Comparison of ENCODE assay signal across 2 cellular contexts in the genomic region with DNA sequence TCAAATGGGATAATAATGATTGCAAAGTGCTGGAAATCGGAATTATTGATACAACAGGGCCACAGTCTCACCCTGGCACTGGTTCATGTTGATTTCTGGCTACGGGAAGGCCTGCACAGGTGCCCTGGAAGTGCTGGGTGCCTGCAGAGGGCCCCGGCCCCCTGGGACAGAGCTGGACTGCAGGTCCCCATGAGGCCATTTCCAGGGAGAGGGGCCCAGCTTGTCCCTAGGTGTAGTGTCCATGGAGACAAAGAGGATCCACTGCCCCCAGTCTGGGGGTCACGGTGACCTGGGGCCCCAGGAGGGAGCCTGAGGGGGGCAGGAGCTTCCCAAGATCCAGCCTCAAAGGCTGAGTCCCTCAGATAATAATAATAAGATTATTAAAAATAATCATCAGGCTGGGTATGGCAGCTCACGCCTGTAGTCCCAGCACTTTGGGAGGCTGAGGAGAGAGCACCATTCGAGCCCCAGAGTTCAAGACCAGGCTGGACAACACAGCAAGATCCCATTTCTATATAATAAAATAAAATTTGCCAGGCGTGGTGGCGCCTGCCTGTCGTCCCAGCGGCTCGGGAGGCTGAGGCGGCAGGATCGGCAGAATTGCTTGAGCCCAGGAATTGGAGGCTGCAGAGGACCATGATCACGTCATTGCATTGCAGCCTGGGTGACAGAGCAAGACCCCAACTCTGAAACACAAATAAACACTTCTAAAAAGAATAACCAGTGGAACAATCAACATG.
TF ChIP-seq lines count a peak whose summit lies in the region.

No MANE protein-coding gene starts in this region.

TF ChIP-seq in SK-N-SH, 30 proteins besides CTCF, POLR2A, EP300 and RAD21 (continued from another document):
- TF ChIP-seq REST (IDR thresholded peaks at IDR 0.05; ENCODE audit: low read depth, low read length) (no peak), TCF12 (IDR thresholded peaks at IDR 0.05) (no peak), IRF3 (IDR thresholded peaks at IDR 0.05; ENCODE audit: low read depth, low read length) (no peak), GABPA (IDR thresholded peaks at IDR 0.05; ENCODE audit: low read depth) (no peak), TEAD4 (IDR thresholded peaks at IDR 0.05; ENCODE audit: borderline replicate concordance, insufficient read depth) (no peak), NRF1 (IDR thresholded peaks at IDR 0.05; ENCODE audit: low read depth, low read length) (no peak), FOXJ3 (CRISPR knock-in tag; IDR thresholded peaks at IDR 0.05) (no peak), GATA2 (CRISPR knock-in tag; IDR thresholded peaks at IDR 0.05) (no peak)
- TF ChIP-seq, protein P1, sequence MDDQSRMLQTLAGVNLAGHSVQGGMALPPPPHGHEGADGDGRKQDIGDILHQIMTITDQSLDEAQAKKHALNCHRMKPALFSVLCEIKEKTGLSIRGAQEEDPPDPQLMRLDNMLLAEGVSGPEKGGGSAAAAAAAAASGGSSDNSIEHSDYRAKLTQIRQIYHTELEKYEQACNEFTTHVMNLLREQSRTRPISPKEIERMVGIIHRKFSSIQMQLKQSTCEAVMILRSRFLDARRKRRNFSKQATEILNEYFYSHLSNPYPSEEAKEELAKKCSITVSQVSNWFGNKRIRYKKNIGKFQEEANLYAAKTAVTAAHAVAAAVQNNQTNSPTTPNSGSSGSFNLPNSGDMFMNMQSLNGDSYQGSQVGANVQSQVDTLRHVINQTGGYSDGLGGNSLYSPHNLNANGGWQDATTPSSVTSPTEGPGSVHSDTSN (IDR thresholded peaks at IDR 0.05): no peak
- TF ChIP-seq, protein P2, sequence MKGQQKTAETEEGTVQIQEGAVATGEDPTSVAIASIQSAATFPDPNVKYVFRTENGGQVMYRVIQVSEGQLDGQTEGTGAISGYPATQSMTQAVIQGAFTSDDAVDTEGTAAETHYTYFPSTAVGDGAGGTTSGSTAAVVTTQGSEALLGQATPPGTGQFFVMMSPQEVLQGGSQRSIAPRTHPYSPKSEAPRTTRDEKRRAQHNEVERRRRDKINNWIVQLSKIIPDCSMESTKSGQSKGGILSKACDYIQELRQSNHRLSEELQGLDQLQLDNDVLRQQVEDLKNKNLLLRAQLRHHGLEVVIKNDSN (IDR thresholded peaks at IDR 0.05; ENCODE audit: borderline replicate concordance, low read depth): no peak
- TF ChIP-seq, protein P3, sequence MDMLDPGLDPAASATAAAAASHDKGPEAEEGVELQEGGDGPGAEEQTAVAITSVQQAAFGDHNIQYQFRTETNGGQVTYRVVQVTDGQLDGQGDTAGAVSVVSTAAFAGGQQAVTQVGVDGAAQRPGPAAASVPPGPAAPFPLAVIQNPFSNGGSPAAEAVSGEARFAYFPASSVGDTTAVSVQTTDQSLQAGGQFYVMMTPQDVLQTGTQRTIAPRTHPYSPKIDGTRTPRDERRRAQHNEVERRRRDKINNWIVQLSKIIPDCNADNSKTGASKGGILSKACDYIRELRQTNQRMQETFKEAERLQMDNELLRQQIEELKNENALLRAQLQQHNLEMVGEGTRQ (IDR thresholded peaks at IDR 0.05; ENCODE audit: borderline replicate concordance, low read depth, low read length): no peak

TF ChIP-seq in SK-N-SH treated with all-trans-retinoic acid at 6 μM for 48 hours, 23 proteins besides CTCF, POLR2A, EP300 and RAD21 (continued from another document):
- TF ChIP-seq, protein P4, sequence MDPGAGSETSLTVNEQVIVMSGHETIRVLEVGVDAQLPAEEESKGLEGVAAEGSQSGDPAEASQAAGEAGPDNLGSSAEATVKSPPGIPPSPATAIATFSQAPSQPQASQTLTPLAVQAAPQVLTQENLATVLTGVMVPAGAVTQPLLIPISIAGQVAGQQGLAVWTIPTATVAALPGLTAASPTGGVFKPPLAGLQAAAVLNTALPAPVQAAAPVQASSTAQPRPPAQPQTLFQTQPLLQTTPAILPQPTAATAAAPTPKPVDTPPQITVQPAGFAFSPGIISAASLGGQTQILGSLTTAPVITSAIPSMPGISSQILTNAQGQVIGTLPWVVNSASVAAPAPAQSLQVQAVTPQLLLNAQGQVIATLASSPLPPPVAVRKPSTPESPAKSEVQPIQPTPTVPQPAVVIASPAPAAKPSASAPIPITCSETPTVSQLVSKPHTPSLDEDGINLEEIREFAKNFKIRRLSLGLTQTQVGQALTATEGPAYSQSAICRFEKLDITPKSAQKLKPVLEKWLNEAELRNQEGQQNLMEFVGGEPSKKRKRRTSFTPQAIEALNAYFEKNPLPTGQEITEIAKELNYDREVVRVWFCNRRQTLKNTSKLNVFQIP (CRISPR knock-in tag; IDR thresholded peaks at IDR 0.05; ENCODE audit: borderline replicate concordance, low read depth): no peak
- TF ChIP-seq, protein P5, sequence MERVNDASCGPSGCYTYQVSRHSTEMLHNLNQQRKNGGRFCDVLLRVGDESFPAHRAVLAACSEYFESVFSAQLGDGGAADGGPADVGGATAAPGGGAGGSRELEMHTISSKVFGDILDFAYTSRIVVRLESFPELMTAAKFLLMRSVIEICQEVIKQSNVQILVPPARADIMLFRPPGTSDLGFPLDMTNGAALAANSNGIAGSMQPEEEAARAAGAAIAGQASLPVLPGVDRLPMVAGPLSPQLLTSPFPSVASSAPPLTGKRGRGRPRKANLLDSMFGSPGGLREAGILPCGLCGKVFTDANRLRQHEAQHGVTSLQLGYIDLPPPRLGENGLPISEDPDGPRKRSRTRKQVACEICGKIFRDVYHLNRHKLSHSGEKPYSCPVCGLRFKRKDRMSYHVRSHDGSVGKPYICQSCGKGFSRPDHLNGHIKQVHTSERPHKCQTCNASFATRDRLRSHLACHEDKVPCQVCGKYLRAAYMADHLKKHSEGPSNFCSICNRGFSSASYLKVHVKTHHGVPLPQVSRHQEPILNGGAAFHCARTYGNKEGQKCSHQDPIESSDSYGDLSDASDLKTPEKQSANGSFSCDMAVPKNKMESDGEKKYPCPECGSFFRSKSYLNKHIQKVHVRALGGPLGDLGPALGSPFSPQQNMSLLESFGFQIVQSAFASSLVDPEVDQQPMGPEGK (CRISPR knock-in tag; IDR thresholded peaks at IDR 0.05; ENCODE audit: borderline replicate concordance): no peak
- TF ChIP-seq ZNF565 (CRISPR knock-in tag; conservative IDR thresholded peaks at IDR 0.05; ENCODE audit: low read depth) (no peak), TCF4 (CRISPR knock-in tag; IDR thresholded peaks at IDR 0.05; ENCODE audit: borderline replicate concordance) (no peak), OSR1 (CRISPR knock-in tag; IDR thresholded peaks at IDR 0.05) (no peak), PPARA (CRISPR knock-in tag; IDR thresholded peaks at IDR 0.05; ENCODE audit: borderline replicate concordance) (no peak)
